Comparison of ENCODE assay signal across 8 cellular contexts in the genomic region with DNA sequence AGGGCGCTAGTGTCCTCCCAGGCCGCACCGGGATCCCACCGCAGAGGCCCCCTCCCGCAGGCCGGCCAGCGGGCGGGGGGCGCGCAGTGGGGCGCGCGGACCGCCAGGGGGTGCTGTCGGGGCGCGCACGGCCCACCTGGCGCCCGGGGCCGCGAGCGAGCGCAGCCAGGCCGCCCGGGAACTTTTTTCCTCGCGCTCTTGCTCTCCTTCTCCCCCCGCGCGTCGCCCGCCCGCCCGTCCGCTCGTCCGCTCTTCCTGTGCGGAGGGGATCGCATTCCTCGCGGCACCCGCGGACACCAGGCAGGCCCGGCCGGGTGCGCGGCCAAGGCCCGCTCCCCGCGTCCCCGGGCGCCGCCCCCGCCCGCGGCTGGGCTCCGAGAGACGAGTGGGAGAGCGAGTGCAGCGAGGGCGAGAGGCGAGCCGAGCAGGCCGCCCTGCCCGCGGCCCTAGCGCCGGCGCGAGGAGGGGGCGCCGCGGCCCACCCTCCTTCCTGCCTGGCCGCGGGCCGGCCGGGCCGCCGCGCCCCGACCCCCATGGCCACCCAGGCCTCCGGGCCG. TPM values are rescaled to one million over a fixed set of nuclear protein-coding genes. Genes with fewer than 3 reads are reported as not detected.
DNase-seq lines count a peak whose midpoint lies in the region; ATAC-seq and TF ChIP-seq lines count a peak whose summit lies in the region.

A gene with protein sequence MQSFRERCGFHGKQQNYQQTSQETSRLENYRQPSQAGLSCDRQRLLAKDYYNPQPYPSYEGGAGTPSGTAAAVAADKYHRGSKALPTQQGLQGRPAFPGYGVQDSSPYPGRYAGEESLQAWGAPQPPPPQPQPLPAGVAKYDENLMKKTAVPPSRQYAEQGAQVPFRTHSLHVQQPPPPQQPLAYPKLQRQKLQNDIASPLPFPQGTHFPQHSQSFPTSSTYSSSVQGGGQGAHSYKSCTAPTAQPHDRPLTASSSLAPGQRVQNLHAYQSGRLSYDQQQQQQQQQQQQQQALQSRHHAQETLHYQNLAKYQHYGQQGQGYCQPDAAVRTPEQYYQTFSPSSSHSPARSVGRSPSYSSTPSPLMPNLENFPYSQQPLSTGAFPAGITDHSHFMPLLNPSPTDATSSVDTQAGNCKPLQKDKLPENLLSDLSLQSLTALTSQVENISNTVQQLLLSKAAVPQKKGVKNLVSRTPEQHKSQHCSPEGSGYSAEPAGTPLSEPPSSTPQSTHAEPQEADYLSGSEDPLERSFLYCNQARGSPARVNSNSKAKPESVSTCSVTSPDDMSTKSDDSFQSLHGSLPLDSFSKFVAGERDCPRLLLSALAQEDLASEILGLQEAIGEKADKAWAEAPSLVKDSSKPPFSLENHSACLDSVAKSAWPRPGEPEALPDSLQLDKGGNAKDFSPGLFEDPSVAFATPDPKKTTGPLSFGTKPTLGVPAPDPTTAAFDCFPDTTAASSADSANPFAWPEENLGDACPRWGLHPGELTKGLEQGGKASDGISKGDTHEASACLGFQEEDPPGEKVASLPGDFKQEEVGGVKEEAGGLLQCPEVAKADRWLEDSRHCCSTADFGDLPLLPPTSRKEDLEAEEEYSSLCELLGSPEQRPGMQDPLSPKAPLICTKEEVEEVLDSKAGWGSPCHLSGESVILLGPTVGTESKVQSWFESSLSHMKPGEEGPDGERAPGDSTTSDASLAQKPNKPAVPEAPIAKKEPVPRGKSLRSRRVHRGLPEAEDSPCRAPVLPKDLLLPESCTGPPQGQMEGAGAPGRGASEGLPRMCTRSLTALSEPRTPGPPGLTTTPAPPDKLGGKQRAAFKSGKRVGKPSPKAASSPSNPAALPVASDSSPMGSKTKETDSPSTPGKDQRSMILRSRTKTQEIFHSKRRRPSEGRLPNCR (N-terminal part only) (plus strand): TSS at position 272 of the 557 bp plus-strand sequence. CDS start 111,491 bp downstream, outside the sequence.

- H3K9ac ChIP-seq in stomach smooth muscle (ENCODE audit: low read length in 2 of 2), result peak within 1 kb of the TSS; percentile 71 to 86

- TF ChIP-seq CTCF in foreskin fibroblast (IDR thresholded peaks at IDR 0.05; ENCODE audit: low read depth, low read length), result peak; percentile 38
- TF ChIP-seq CTCF in nephron progenitor cell (IDR thresholded peaks at IDR 0.05), result peak; percentile 34

- H3K27me3 ChIP-seq in stomach smooth muscle (ENCODE audit: control insufficient read depth in 1 of 2, insufficient read depth in 2 of 2, low read length in 2 of 2), result no peaks in the 10 kb centered on the region

- peak within 1 kb of the TSS; percentile 91 for H3K27ac ChIP-seq in stomach smooth muscle (ENCODE audit: low read length)

- H3K4me3 Mint-ChIP-seq in nephron progenitor cell, result peak within 1 kb of the TSS; percentile 85

- in situ Hi-C loops in Caki2 (cut with HindIII; ENCODE audit: low pct_unique_long_range_greater_than_20kb, low sequenced_read_pairs), result no loop called here

- peaks cover 53% of the 10 kb centered on the region for H3K4me1 Mint-ChIP-seq in nephron progenitor cell

- peaks cover 43% of the 10 kb centered on the region for H3K27me3 Mint-ChIP-seq in nephron progenitor cell (ENCODE audit: low read depth, poor library complexity)

- H3K9me3 ChIP-seq in stomach smooth muscle (ENCODE audit: control insufficient read depth in 2 of 2, low read length in 2 of 2), result no peaks in the 10 kb centered on the region

- no peaks in the 10 kb centered on the region for H3K36me3 Mint-ChIP-seq in nephron progenitor cell (ENCODE audit: low read depth)

- no peak within 1 kb of the TSS for H3K27ac Mint-ChIP-seq in nephron progenitor cell

- H3K9me3 Mint-ChIP-seq in nephron progenitor cell, result no peaks in the 10 kb centered on the region

- ATAC-seq in GM21447 (IDR thresholded peaks at IDR 0.05; ENCODE audit: unreplicated experiment), result peak; percentile 31

- peak; percentile 68 for DNase-seq in Caki2 (ENCODE audit: low read depth)
- peak; percentile 7 to 24 for DNase-seq in Kasumi-1 (lab: John Stamatoyannopoulos, UW)
- DNase-seq in SHP77 treated with DMSO at 0.1 percent for 48 hours (lab: John Stamatoyannopoulos, UW), result peak; percentile 88
- peak; percentile 66 for DNase-seq in activated gamma-delta T cell treated with Interleukin-2 at 50 U/mL for 16 hours
- DNase-seq in foreskin fibroblast, result peak; percentile 84 to 94
- DNase-seq in nephron progenitor cell, result peak; percentile 85

- no peaks in the 10 kb centered on the region for H3K36me3 ChIP-seq in stomach smooth muscle (ENCODE audit: control insufficient read depth in 2 of 2, insufficient read depth in 2 of 2, low read length in 2 of 2)

- H3K4me1 ChIP-seq in stomach smooth muscle (ENCODE audit: control insufficient read depth, insufficient read depth, low read length), result peaks cover 31% of the 10 kb centered on the region

- peak within 1 kb of the TSS; percentile 69 to 82 for H3K4me3 ChIP-seq in foreskin fibroblast (ENCODE audit: low read depth in 1 of 2, low read length in 2 of 2)
- H3K4me3 ChIP-seq in stomach smooth muscle (ENCODE audit: low read length in 2 of 2), result peak within 1 kb of the TSS; percentile 70 to 78

RNA-seq across cellular contexts. Expression of the gene that starts here (rescaled TPM):
- total RNA-seq in Caki2 (2014; rRNA removed; shearing (Covaris generic); ENCODE audit: low replicate concordance), result 7.6 and 14.8 TPM in 2 replicates

Comparison
In these comparisons a context has a peak if more than half of its experiments do, and no peak if none do; other contexts are left out.
1. Peak in every context shown above with its lines: DNase-seq, ATAC-seq, H3K4me3 ChIP-seq and H3K27ac ChIP-seq.
2. DNase-seq: peak in every context shown above with its lines; median percentile 89 in foreskin fibroblast; 88 in SHP77 treated with DMSO at 0.1 percent for 48 hours; 85 in nephron progenitor cell; 68 in Caki2; 66 in activated gamma-delta T cell treated with Interleukin-2 at 50 U/mL for 16 hours; 16 in Kasumi-1.